Comparison of ENCODE assay signal across 21 cellular contexts in the genomic region with DNA sequence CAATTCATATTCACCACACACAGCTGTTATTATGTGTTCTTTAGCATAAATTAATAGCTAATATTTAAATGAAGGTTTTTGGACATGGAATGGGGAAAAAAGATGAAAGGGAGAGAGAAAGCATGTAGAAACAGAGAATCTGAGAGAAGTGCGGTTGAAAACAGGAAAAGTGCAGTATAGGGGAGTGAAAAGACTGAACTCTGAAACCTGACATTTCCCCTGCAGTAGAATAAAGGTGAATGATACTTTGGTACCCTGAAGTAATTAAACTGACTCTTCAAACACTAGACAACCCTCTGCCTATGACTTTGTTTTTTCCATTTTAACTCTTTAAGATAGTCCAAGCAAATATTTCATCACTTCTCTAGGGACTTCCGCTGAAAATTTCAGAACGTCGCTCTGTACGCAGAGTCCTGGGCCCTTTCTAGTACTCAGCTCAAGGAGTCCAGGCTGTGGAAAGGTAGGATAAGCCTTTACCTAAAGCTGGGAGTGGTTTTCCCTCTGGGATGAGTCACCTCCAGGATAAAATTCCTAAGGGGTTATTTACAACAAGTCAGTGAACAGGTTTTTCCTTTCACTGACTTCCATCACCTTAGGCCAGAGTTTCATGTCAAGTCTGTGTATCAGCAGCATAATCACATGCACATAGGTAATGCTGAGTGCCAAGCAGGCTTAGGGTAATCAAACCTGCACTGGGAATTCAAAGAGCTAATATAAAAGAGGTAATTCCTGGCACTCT.
A peak's percentile ranks its signal among the peaks of the same experiment; 100 is the strongest.
DNase-seq lines count a peak whose midpoint lies in the region; ATAC-seq and TF ChIP-seq lines count a peak whose summit lies in the region.
"Had no signal": no experiment of that assay in that cellular context is flagged by ENCODE, and none has a peak within 500 bp of the region (broad histone marks: within the 10 kb centered on the region; RNA-seq: fewer than 3 reads in every experiment).

No MANE protein-coding gene starts in this region.

- CTCF ChIA-PET in RWPE1 (lab: Yijun Ruan, JAX): interaction anchor here (0.6 to 0.7 kb wide), 2 partner anchors 110 to 1502 kb away, joined by 3 read pairs; no protein-coding TSS in a partner anchor

- peaks cover 11% of the 10 kb centered on the region for H3K9me3 Mint-ChIP-seq in type B pancreatic cell
- H3K9me3 Mint-ChIP-seq: dendritic cell treated with granulocyte-macrophage colony-stimulating factor and Interleukin-4, amounts not matched to agents 40 ng/mL and 50 ng/mL, for 4 days had no signal

- POLR2A ChIA-PET in RWPE1 (lab: Yijun Ruan, JAX; ENCODE audit: low non-redundant PET): no interaction called here

- H3K4me3 Mint-ChIP-seq in type B pancreatic cell: peak overlapping the region; percentile 26
- H3K4me3 Mint-ChIP-seq: CD14-positive monocyte; dendritic cell treated with granulocyte-macrophage colony-stimulating factor and Interleukin-4, amounts not matched to agents 40 ng/mL and 50 ng/mL, for 4 days had no signal

- H3K27ac ChIP-seq in RWPE1: no peak overlapping the region

- DNase-seq in SIG-M5 treated with dmso at 0.1 percent for 504 hours (lab: John Stamatoyannopoulos, UW; ENCODE audit: unreplicated experiment) (peak; percentile 17), SIG-M5 (lab: John Stamatoyannopoulos, UW) (no peak), RWPE1 (ENCODE audit: low spot score) (peak; percentile 88), iPS DF 4.7 (ENCODE audit: extremely low read depth, low spot score) (peak; percentile 7), type B pancreatic cell (ENCODE audit: extremely low spot score, unreplicated experiment) (no peak), DMS79 treated with DMSO at 0.1 percent for 48 hours (lab: John Stamatoyannopoulos, UW) (no peak)
- DNase-seq: activated CD4-positive, alpha-beta T cell treated with anti-CD3 and anti-CD28 coated beads, Interleukin-2, amount 50 U/mL, for 48 hours; activated T-cell treated with anti-CD3 and anti-CD28 coated beads, Interleukin-2, amount 50 U/mL, for 48 hours; IMR-90; MV-4-11; NCI-H2081 treated with DMSO at 0.1 percent for 48 hours; NCI-H774; right cardiac atrium; stimulated activated naive CD8-positive, alpha-beta T cell treated with anti-CD3 and anti-CD28 coated beads, Interleukin-15, Interleukin-2, amounts not matched to agents 100 U/mL and 50 U/mL, for 24 hours; SW 1271 had no signal

- ATAC-seq in GM21717 (IDR thresholded peaks at IDR 0.05; ENCODE audit: unreplicated experiment) (no peak), GM19467 (IDR thresholded peaks at IDR 0.05; ENCODE audit: unreplicated experiment) (no peak)
- ATAC-seq: activated naive CD4-positive, alpha-beta T cell treated with anti-CD3 and anti-CD28 coated beads, Interleukin-2, amount 50 U/mL, for 72 hours; Panc1; right cardiac atrium; stimulated activated naive CD8-positive, alpha-beta T cell treated with anti-CD3 and anti-CD28 coated beads, Interleukin-15, Interleukin-2, amounts not matched to agents 100 U/mL and 50 U/mL, for 24 hours had no signal

- peaks cover 5% of the 10 kb centered on the region for H3K4me1 Mint-ChIP-seq in type B pancreatic cell (ENCODE audit: unreplicated experiment)
- H3K4me1 Mint-ChIP-seq: CD14-positive monocyte had no signal

- H3K36me3 Mint-ChIP-seq in type B pancreatic cell: no peaks in the 10 kb centered on the region
- H3K36me3 Mint-ChIP-seq: CD14-positive monocyte had no signal

- H3K27me3 Mint-ChIP-seq in type B pancreatic cell: peaks cover 3% of the 10 kb centered on the region
- H3K27me3 Mint-ChIP-seq: dendritic cell treated with granulocyte-macrophage colony-stimulating factor and Interleukin-4, amounts not matched to agents 40 ng/mL and 50 ng/mL, for 4 days had no signal

- TF ChIP-seq CTCF in RWPE1 (conservative IDR thresholded peaks at IDR 0.05; ENCODE audit: low read depth): no peak
- TF ChIP-seq CTCF in type B pancreatic cell (conservative IDR thresholded peaks at IDR 0.05): no peak

- peak overlapping the region; percentile 49 for H3K27ac Mint-ChIP-seq in type B pancreatic cell
- H3K27ac Mint-ChIP-seq: activated naive CD4-positive, alpha-beta T cell treated with anti-CD3 and anti-CD28 coated beads, Interleukin-2, amount 50 U/mL, for 72 hours; CD14-positive monocyte; dendritic cell treated with granulocyte-macrophage colony-stimulating factor and Interleukin-4, amounts not matched to agents 40 ng/mL and 50 ng/mL, for 4 days had no signal

Comparison
In these comparisons a context has a peak if more than half of its experiments do, and no peak if none do; other contexts are left out.
1. DNase-seq: peak in SIG-M5 treated with dmso at 0.1 percent for 504 hours (single experiment), RWPE1 (single experiment) and iPS DF 4.7 (single experiment); none in SIG-M5 (single experiment), type B pancreatic cell (single experiment) and DMS79 treated with DMSO at 0.1 percent for 48 hours (single experiment).